Comparison of ENCODE assay signal across 13 cellular contexts in the genomic region with DNA sequence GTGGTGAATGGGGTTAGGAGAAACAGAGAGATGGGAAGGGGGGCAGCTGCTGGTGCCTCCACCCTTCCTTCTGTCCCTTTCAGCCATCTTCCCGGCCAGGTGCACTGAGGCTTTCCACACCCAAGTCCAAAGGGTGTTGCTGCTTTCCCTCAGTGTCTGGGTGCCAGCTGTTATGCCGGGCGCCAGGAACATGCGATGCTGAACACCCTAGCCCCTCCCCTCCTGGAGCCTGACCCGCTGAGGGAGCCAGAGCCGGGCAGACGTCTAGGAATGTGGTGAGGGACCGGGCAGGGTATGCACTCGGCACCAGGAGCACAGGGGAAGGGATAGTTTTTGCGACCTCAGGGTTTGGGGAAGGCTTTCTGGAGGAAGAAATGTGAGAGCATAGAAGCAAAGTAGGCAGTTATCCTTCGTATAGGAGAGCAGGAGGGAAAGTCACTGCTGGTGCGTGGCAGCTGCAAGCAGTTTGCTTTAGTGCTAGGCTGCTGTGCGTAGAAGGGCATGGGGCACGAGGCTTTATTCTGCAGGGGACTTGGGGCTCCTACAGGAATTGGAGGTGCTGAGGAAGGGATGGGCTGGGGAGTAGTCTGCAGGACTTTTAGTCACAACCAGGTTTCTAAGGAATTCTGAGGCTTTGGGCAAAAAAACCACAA.
A peak's percentile ranks its signal among the peaks of the same experiment; 100 is the strongest.
DNase-seq lines count a peak whose midpoint lies in the region; ATAC-seq, FAIRE-seq and TF ChIP-seq lines count a peak whose summit lies in the region.
"Had no signal": no experiment of that assay in that cellular context is flagged by ENCODE, and none has a peak within 500 bp of the region (broad histone marks: within the 10 kb centered on the region; RNA-seq: fewer than 3 reads in every experiment).

No MANE protein-coding gene starts in this region.

- no peak overlapping the region for H3K4me3 ChIP-seq in A549
- H3K4me3 ChIP-seq in Peyer's patch, result no peak overlapping the region
- peak overlapping the region; percentile 35 for H3K4me3 ChIP-seq in right cardiac atrium (ENCODE audit: low read length)
- no peak overlapping the region for H3K4me3 ChIP-seq in endodermal cell (ENCODE audit: low read length)
- H3K4me3 ChIP-seq in stomach, result no peak overlapping the region
- H3K4me3 ChIP-seq: HAP-1 had no signal

- H3K9ac ChIP-seq in endodermal cell (ENCODE audit: extremely low read depth, low read length, poor library complexity, severe bottlenecking), result no peak overlapping the region
- H3K9ac ChIP-seq in H9 (ENCODE audit: extremely low read depth, insufficient read length, low read length), result no peak overlapping the region

- no peaks in the 10 kb centered on the region for H3K79me2 ChIP-seq in H9 (ENCODE audit: insufficient read depth, low read length)

- H4K91ac ChIP-seq in H9 (ENCODE audit: insufficient read length, low read depth, low read length), result no peak overlapping the region

- TF ChIP-seq CTCF in A549 (IDR thresholded peaks at IDR 0.05) (no peak), Peyer's patch (IDR thresholded peaks at IDR 0.05) (no peak), endodermal cell (conservative IDR thresholded peaks at IDR 0.05) (no peak), stomach (IDR thresholded peaks at IDR 0.05) (no peak), H9 (conservative IDR thresholded peaks at IDR 0.05) (no peak)

- no peak overlapping the region for H2BK5ac ChIP-seq in H9 (ENCODE audit: insufficient read length, low read length)

- H2BK120ac ChIP-seq in H9 (ENCODE audit: low read depth, low read length, poor library complexity, severe bottlenecking), result no peak overlapping the region

- no peaks in the 10 kb centered on the region for H3K4me1 ChIP-seq in A549
- no peaks in the 10 kb centered on the region for H3K4me1 ChIP-seq in Peyer's patch
- no peaks in the 10 kb centered on the region for H3K4me1 ChIP-seq in right cardiac atrium (ENCODE audit: control insufficient read depth, insufficient read depth, low read length)
- H3K4me1 ChIP-seq in endodermal cell (ENCODE audit: control insufficient read depth, insufficient read depth, low read length), result no peaks in the 10 kb centered on the region
- H3K4me1 ChIP-seq in stomach, result peaks cover 0 to 5% (median 0%) of the 10 kb centered on the region in 4 donors
- H3K4me1 ChIP-seq in H9 (ENCODE audit: insufficient read depth, low read length), result no peaks in the 10 kb centered on the region
- H3K4me1 ChIP-seq: HAP-1 had no signal

- DNase-seq in A549 (ENCODE audit: low read depth in 1 of 2, low spot score in 1 of 2) (no peak), EH (ENCODE audit: low read depth) (peak; percentile 31), Peyer's patch (peak in 2 of 3 donors; percentile 71 to 77), right cardiac atrium (peak; percentile 64 to 88 (median 85)), endodermal cell (no peak), stomach (no peak), H9 (no peak)
- DNase-seq: activated CD4-positive, alpha-beta T cell treated with anti-CD3 and anti-CD28 coated beads, Interleukin-2, amount 10 ng/mL, durations not matched to agents 24 days and 14 days; activated naive CD4-positive, alpha-beta T cell treated with anti-CD3 and anti-CD28 coated beads, Interleukin-2, amount 10 ng/mL, durations not matched to agents 7 days and 5 days; CD4-positive, CD25-positive, alpha-beta regulatory T cell; cortex of kidney had no signal

- H2AK5ac ChIP-seq in H9 (ENCODE audit: insufficient read length, low read length), result no peak overlapping the region

- H4K20me1 ChIP-seq in H9 (ENCODE audit: control insufficient read depth, insufficient read depth, insufficient read length), result no peaks in the 10 kb centered on the region

- no peak overlapping the region for H3K18ac ChIP-seq in H9 (ENCODE audit: insufficient read length, low read depth, low read length)

- no peaks in the 10 kb centered on the region for H3K36me3 Mint-ChIP-seq in endodermal cell (ENCODE audit: low read depth)
- no peaks in the 10 kb centered on the region for H3K36me3 Mint-ChIP-seq in H9 (ENCODE audit: insufficient read depth in 1 of 3, low read depth in 3 of 3)
- H3K36me3 Mint-ChIP-seq: activated naive CD4-positive, alpha-beta T cell treated with anti-CD3 and anti-CD28 coated beads, Interleukin-2, amount 10 ng/mL, durations not matched to agents 7 days and 5 days; CD4-positive, CD25-positive, alpha-beta regulatory T cell had no signal

- no peak overlapping the region for H2BK12ac ChIP-seq in H9 (ENCODE audit: insufficient read length, low read depth, low read length)

- H3K27me3 Mint-ChIP-seq in endodermal cell (ENCODE audit: insufficient read depth) (peaks cover 29% of the 10 kb centered on the region), H9 (ENCODE audit: low read depth) (peaks cover 15% of the 10 kb centered on the region)
- H3K27me3 Mint-ChIP-seq: activated CD4-positive, alpha-beta T cell treated with anti-CD3 and anti-CD28 coated beads, Interleukin-2, amount 10 ng/mL, durations not matched to agents 24 days and 14 days; activated naive CD4-positive, alpha-beta T cell treated with anti-CD3 and anti-CD28 coated beads, Interleukin-2, amount 10 ng/mL, durations not matched to agents 7 days and 5 days; CD4-positive, CD25-positive, alpha-beta regulatory T cell had no signal

- no peak overlapping the region for H3K27ac Mint-ChIP-seq in endodermal cell
- H3K27ac Mint-ChIP-seq in H9, result no peak overlapping the region
- H3K27ac Mint-ChIP-seq: activated CD4-positive, alpha-beta T cell treated with anti-CD3 and anti-CD28 coated beads, Interleukin-2, amount 10 ng/mL, durations not matched to agents 24 days and 14 days; activated naive CD4-positive, alpha-beta T cell treated with anti-CD3 and anti-CD28 coated beads, Interleukin-2, amount 10 ng/mL, durations not matched to agents 7 days and 5 days had no signal

- no peak overlapping the region for H2AFZ ChIP-seq in H9 (ENCODE audit: low read length)

- no peaks in the 10 kb centered on the region for H3K23me2 ChIP-seq in H9 (ENCODE audit: insufficient read length, low read depth, low read length, poor library complexity, severe bottlenecking)

- H4K8ac ChIP-seq in H9 (replicated peaks; ENCODE audit: insufficient read length, low read depth, low read length), result no peak overlapping the region

- TF ChIP-seq POLR2A in A549 (IDR thresholded peaks at IDR 0.05; ENCODE audit: low read length) (no peak), Peyer's patch (IDR thresholded peaks at IDR 0.05) (no peak), stomach (IDR thresholded peaks at IDR 0.05) (no peak)

- H3K4me1 Mint-ChIP-seq in endodermal cell (no peaks in the 10 kb centered on the region), H9 (peaks cover 3 to 4% of the 10 kb centered on the region in 2 experiments; a peak in 1 of 4 replicates)
- H3K4me1 Mint-ChIP-seq: activated naive CD4-positive, alpha-beta T cell treated with anti-CD3 and anti-CD28 coated beads, Interleukin-2, amount 10 ng/mL, durations not matched to agents 7 days and 5 days; CD4-positive, CD25-positive, alpha-beta regulatory T cell had no signal

- H3K27me3 ChIP-seq in Peyer's patch, result no peaks in the 10 kb centered on the region
- no peaks in the 10 kb centered on the region for H3K27me3 ChIP-seq in right cardiac atrium (ENCODE audit: control insufficient read depth, insufficient read depth)
- H3K27me3 ChIP-seq in endodermal cell (ENCODE audit: control insufficient read depth, insufficient read depth, low read length, poor library complexity, severe bottlenecking), result peaks cover under 1% of the 10 kb centered on the region
- H3K27me3 ChIP-seq in stomach, result peaks cover 0 to 16% (median 7%) of the 10 kb centered on the region in 3 donors
- no peaks in the 10 kb centered on the region for H3K27me3 ChIP-seq in H9 (ENCODE audit: insufficient read depth, low read length)

- H3K36me3 ChIP-seq in Peyer's patch (no peaks in the 10 kb centered on the region), endodermal cell (ENCODE audit: control insufficient read depth, insufficient read depth, low read length) (no peaks in the 10 kb centered on the region), stomach (no peaks in the 10 kb centered on the region)
- H3K36me3 ChIP-seq: HAP-1 had no signal

- CTCF ChIA-PET in A549 (lab: Yijun Ruan, JAX), result no interaction called here

- no peak overlapping the region for H3K23ac ChIP-seq in H9 (ENCODE audit: insufficient read length, low read depth, low read length)

- no peak for TF ChIP-seq RAD21 in A549 (conservative IDR thresholded peaks at IDR 0.05 in 1 of 2, IDR thresholded peaks at IDR 0.05 in 1 of 2)

- no peak for FAIRE-seq in A549 (lab: Jason Lieb, UNC)

- no peaks in the 10 kb centered on the region for H3K9me3 ChIP-seq in A549
- no peaks in the 10 kb centered on the region for H3K9me3 ChIP-seq in Peyer's patch
- H3K9me3 ChIP-seq in right cardiac atrium (ENCODE audit: control insufficient read depth, low read length), result no peaks in the 10 kb centered on the region
- H3K9me3 ChIP-seq in endodermal cell (ENCODE audit: control insufficient read depth, low read length), result no peaks in the 10 kb centered on the region
- H3K9me3 ChIP-seq in stomach, result no peaks in the 10 kb centered on the region
- no peaks in the 10 kb centered on the region for H3K9me3 ChIP-seq in H9 (ENCODE audit: control insufficient read depth, low read depth, low read length)
- H3K9me3 ChIP-seq: HAP-1 had no signal

- no peak overlapping the region for H4K5ac ChIP-seq in H9 (ENCODE audit: insufficient read length, low read depth, low read length)

- no peak overlapping the region for H2BK20ac ChIP-seq in H9 (ENCODE audit: low read depth, low read length, poor library complexity, severe bottlenecking)

- TF ChIP-seq EP300 in A549 (IDR thresholded peaks at IDR 0.05) (no peak), stomach (IDR thresholded peaks at IDR 0.05) (no peak)

- peak; percentile 8 to 20; a peak in 3 of 6 replicates for ATAC-seq in A549
- peak; percentile 66 to 78 for ATAC-seq in right cardiac atrium
- no peak for ATAC-seq in GM18519 (IDR thresholded peaks at IDR 0.05; ENCODE audit: low FRiP score, unreplicated experiment)

- H3K14ac ChIP-seq in H9 (ENCODE audit: insufficient read depth, low read length), result no peak overlapping the region

- H3K79me1 ChIP-seq in H9 (ENCODE audit: insufficient read depth, low read depth, low read length, poor library complexity, severe bottlenecking), result no peaks in the 10 kb centered on the region

- POLR2A ChIA-PET in A549 (lab: Yijun Ruan, JAX), result no interaction called here

- H3K4me2 ChIP-seq in A549, result no peak overlapping the region
- no peak overlapping the region for H3K4me2 ChIP-seq in H9 (ENCODE audit: insufficient read depth, insufficient read length, low read length)

- no peaks in the 10 kb centered on the region for H3K9me3 Mint-ChIP-seq in endodermal cell
- H3K9me3 Mint-ChIP-seq in H9, result no peaks in the 10 kb centered on the region
- H3K9me3 Mint-ChIP-seq: activated CD4-positive, alpha-beta T cell treated with anti-CD3 and anti-CD28 coated beads, Interleukin-2, amount 10 ng/mL, durations not matched to agents 24 days and 14 days; activated naive CD4-positive, alpha-beta T cell treated with anti-CD3 and anti-CD28 coated beads, Interleukin-2, amount 10 ng/mL, durations not matched to agents 7 days and 5 days had no signal

- H2BK15ac ChIP-seq in H9 (ENCODE audit: low read depth, low read length), result no peak overlapping the region

- H3K4ac ChIP-seq in H9 (ENCODE audit: low read depth, low read length), result no peak overlapping the region

- H3K4me3 Mint-ChIP-seq in endodermal cell (no peak overlapping the region), H9 (no peak overlapping the region)
- H3K4me3 Mint-ChIP-seq: activated naive CD4-positive, alpha-beta T cell treated with anti-CD3 and anti-CD28 coated beads, Interleukin-2, amount 10 ng/mL, durations not matched to agents 7 days and 5 days had no signal

- no peak overlapping the region for H3K56ac ChIP-seq in H9 (ENCODE audit: insufficient read length, low read depth, low read length)

- no peak overlapping the region for H3K27ac ChIP-seq in A549
- no peak overlapping the region for H3K27ac ChIP-seq in Peyer's patch
- peak overlapping the region; percentile 45 for H3K27ac ChIP-seq in right cardiac atrium (ENCODE audit: low read length)
- no peak overlapping the region for H3K27ac ChIP-seq in endodermal cell (ENCODE audit: low read depth, low read length)
- no peak overlapping the region for H3K27ac ChIP-seq in stomach
- H3K27ac ChIP-seq in H9 (ENCODE audit: insufficient read length, low read depth, low read length), result no peak overlapping the region

- 18% methylated on average over 14 of the region's 14 CpGs for WGBS in A549 (ENCODE audit: missing lambda C conversion rate)
- 51% methylated on average over 14 of the region's 14 CpGs for WGBS in right cardiac atrium
- WGBS in endodermal cell (ENCODE audit: insufficient coverage in 1 of 2, insufficient read length in 1 of 2), 2 experiments, result 84 to 91% methylated on average over 11 to 14 of the region's 14 CpGs
- 46 to 58% (median 52%) methylated on average over 13 to 14 of the region's 14 CpGs for WGBS in stomach, 5 donors
- WGBS in H9 (ENCODE audit: extremely low coverage, insufficient read length, low lambda C conversion rate), result no CpG with 5 or more reads among the region's 14 CpGs

- intact Hi-C loops in right cardiac atrium (cut with DNase I) (no loop called here), stomach (cut with DNase I; ENCODE audit: low total_unique reads) (no loop called here)

- H3T11ph ChIP-seq in H9 (ENCODE audit: low read length), result no peak overlapping the region

Comparison
In these comparisons a context has a peak if more than half of its experiments do, and no peak if none do; other contexts are left out.
1. DNase-seq: peak in EH (single experiment), Peyer's patch (2 of 3) and right cardiac atrium (3 of 3); none in A549 (0 of 2), endodermal cell (single experiment), stomach (single experiment) and H9 (single experiment).